8 cellular contexts compared by ENCODE assay signal in genomic region chr1:153567621-153568366, GRCh38. TPM values are rescaled to one million over a fixed set of nuclear protein-coding genes. Genes with fewer than 3 reads are reported as not detected.
DNase-seq lines count a peak whose midpoint lies in the region; ATAC-seq and TF ChIP-seq lines count a peak whose summit lies in the region.

No MANE protein-coding gene starts in this region.

- peaks cover 30 to 31% of the 10 kb centered on the region in 2 donors for H3K4me1 Mint-ChIP-seq in natural killer cell treated with Interleukin-12 subunit alpha and Interleukin-12 subunit beta and Interleukin-15 and Interleukin-18, amount 100 ng/mL, for 72 hours (ENCODE audit: low read depth in 2 of 2)
- H3K4me1 Mint-ChIP-seq in natural killer cell = peaks cover 25 to 34% of the 10 kb centered on the region in 2 donors
- H3K4me1 Mint-ChIP-seq in activated T-cell treated with anti-CD3 and anti-CD28 coated beads, Interleukin-2, amount 50 U/mL, for 24 hours (ENCODE audit: low read depth) = peaks cover 66% of the 10 kb centered on the region

- DNase-seq in natural killer cell treated with Interleukin-12 subunit alpha and Interleukin-12 subunit beta and Interleukin-15 and Interleukin-18, amount 100 ng/mL, for 72 hours (ENCODE audit: low spot score) = no peak
- no peak for DNase-seq in natural killer cell
- DNase-seq in activated T-cell treated with anti-CD3 and anti-CD28 coated beads, Interleukin-2, amount 50 U/mL, for 24 hours = peak; percentile 65
- peak; percentile 96 for DNase-seq in islet precursor cell
- peak; percentile 33 to 72 for DNase-seq in stimulated activated CD8-positive, alpha-beta memory T cell treated with anti-CD3 and anti-CD28 coated beads, Interleukin-15, amount 100 ng/mL, for 48 hours (ENCODE audit: low read depth in 2 of 2)
- no peak for DNase-seq in NCI-H1048 (lab: John Stamatoyannopoulos, UW)
- no peak for DNase-seq in UCSD-AML1 (lab: John Stamatoyannopoulos, UW; ENCODE audit: unreplicated experiment)

- H3K27ac Mint-ChIP-seq in natural killer cell treated with Interleukin-12 subunit alpha and Interleukin-12 subunit beta and Interleukin-15 and Interleukin-18, amount 100 ng/mL, for 72 hours = peak overlapping the region; percentile 70 to 91
- H3K27ac Mint-ChIP-seq in natural killer cell = peak overlapping the region in 1 of 2 donors; percentile 98
- peak overlapping the region; percentile 95 for H3K27ac Mint-ChIP-seq in activated T-cell treated with anti-CD3 and anti-CD28 coated beads, Interleukin-2, amount 50 U/mL, for 24 hours

- peak overlapping the region; percentile 30 for H3K4me3 Mint-ChIP-seq in natural killer cell treated with Interleukin-12 subunit alpha and Interleukin-12 subunit beta and Interleukin-15 and Interleukin-18, amount 100 ng/mL, for 72 hours
- no peak overlapping the region for H3K4me3 Mint-ChIP-seq in natural killer cell
- peak overlapping the region; percentile 50 for H3K4me3 Mint-ChIP-seq in activated T-cell treated with anti-CD3 and anti-CD28 coated beads, Interleukin-2, amount 50 U/mL, for 24 hours

- H3K9me3 Mint-ChIP-seq in natural killer cell treated with Interleukin-12 subunit alpha and Interleukin-12 subunit beta and Interleukin-15 and Interleukin-18, amount 100 ng/mL, for 72 hours = no peaks in the 10 kb centered on the region
- no peaks in the 10 kb centered on the region for H3K9me3 Mint-ChIP-seq in natural killer cell
- H3K9me3 Mint-ChIP-seq in activated T-cell treated with anti-CD3 and anti-CD28 coated beads, Interleukin-2, amount 50 U/mL, for 24 hours = no peaks in the 10 kb centered on the region

- peaks cover 16 to 17% of the 10 kb centered on the region in 2 donors for H3K27me3 Mint-ChIP-seq in natural killer cell treated with Interleukin-12 subunit alpha and Interleukin-12 subunit beta and Interleukin-15 and Interleukin-18, amount 100 ng/mL, for 72 hours
- peaks cover 0 to 12% of the 10 kb centered on the region in 2 donors for H3K27me3 Mint-ChIP-seq in natural killer cell (ENCODE audit: low read depth in 2 of 2)
- H3K27me3 Mint-ChIP-seq in activated T-cell treated with anti-CD3 and anti-CD28 coated beads, Interleukin-2, amount 50 U/mL, for 24 hours = no peaks in the 10 kb centered on the region

- intact Hi-C loops in natural killer cell (cut with micrococcal nuclease) = loop anchor here (1.0 kb wide), 2 partner anchors 34 to 56 kb away; no protein-coding TSS in a partner anchor

- no peaks in the 10 kb centered on the region for H3K36me3 Mint-ChIP-seq in natural killer cell treated with Interleukin-12 subunit alpha and Interleukin-12 subunit beta and Interleukin-15 and Interleukin-18, amount 100 ng/mL, for 72 hours
- H3K36me3 Mint-ChIP-seq in natural killer cell = no peaks in the 10 kb centered on the region
- H3K36me3 Mint-ChIP-seq in activated T-cell treated with anti-CD3 and anti-CD28 coated beads, Interleukin-2, amount 50 U/mL, for 24 hours (ENCODE audit: low read depth) = no peaks in the 10 kb centered on the region

- no peak for TF ChIP-seq CTCF in natural killer cell (IDR thresholded peaks at IDR 0.05)

- ATAC-seq in natural killer cell treated with Interleukin-12 subunit alpha and Interleukin-12 subunit beta and Interleukin-15 and Interleukin-18, amount 100 ng/mL, for 72 hours = no peak
- ATAC-seq in natural killer cell = no peak
- ATAC-seq in GM19395 (IDR thresholded peaks at IDR 0.05; ENCODE audit: unreplicated experiment) = no peak

RNA-seq across cellular contexts. Expression of gene S100A2, which starts 2.1 kb away (rescaled TPM):
- total RNA-seq in natural killer cell treated with Interleukin-12 subunit alpha and Interleukin-12 subunit beta and Interleukin-15 and Interleukin-18, amount 100 ng/mL, for 72 hours = under 1 TPM in 1 of 2 donors, not detected in 1; 0.48 TPM
- total RNA-seq in natural killer cell = not detected

RNA-seq across cellular contexts. Expression of gene S100A3, which starts 18.7 kb away (rescaled TPM):
- not detected for total RNA-seq in natural killer cell treated with Interleukin-12 subunit alpha and Interleukin-12 subunit beta and Interleukin-15 and Interleukin-18, amount 100 ng/mL, for 72 hours
- total RNA-seq in natural killer cell = not detected

RNA-seq across cellular contexts. Expression of gene S100A4, which starts 22.2 kb away (rescaled TPM):
- 100 to 1,000 TPM in 1 of 2 donors, 10 to 100 TPM in 1; 85.4 to 124 TPM for total RNA-seq in natural killer cell treated with Interleukin-12 subunit alpha and Interleukin-12 subunit beta and Interleukin-15 and Interleukin-18, amount 100 ng/mL, for 72 hours
- 100 to 1,000 TPM; 509 to 689 (median 597) TPM for total RNA-seq in natural killer cell

RNA-seq across cellular contexts. Expression of gene S100A5, which starts 27.1 kb away (rescaled TPM):
- not detected for total RNA-seq in natural killer cell treated with Interleukin-12 subunit alpha and Interleukin-12 subunit beta and Interleukin-15 and Interleukin-18, amount 100 ng/mL, for 72 hours
- total RNA-seq in natural killer cell = not detected

RNA-seq across cellular contexts. Expression of gene S100A6, which starts 32.0 kb away (rescaled TPM):
- total RNA-seq in natural killer cell treated with Interleukin-12 subunit alpha and Interleukin-12 subunit beta and Interleukin-15 and Interleukin-18, amount 100 ng/mL, for 72 hours = 100 to 1,000 TPM in 1 of 2 donors, 10 to 100 TPM in 1; 90.9 to 106 TPM
- 100 to 1,000 TPM; 174 to 261 (median 245) TPM for total RNA-seq in natural killer cell

Comparison
In these comparisons a context has a peak if more than half of its experiments do, and no peak if none do; other contexts are left out.
1. RNA of gene S100A4, which starts 22.2 kb away (total RNA-seq): 509 to 689 TPM in natural killer cell; 85.4 to 124 TPM in natural killer cell treated with Interleukin-12 subunit alpha and Interleukin-12 subunit beta and Interleukin-15 and Interleukin-18, amount 100 ng/mL, for 72 hours; every median in the first group is over 4 times any median in the second.
2. DNase-seq: peak in activated T-cell treated with anti-CD3 and anti-CD28 coated beads, Interleukin-2, amount 50 U/mL, for 24 hours (single experiment), islet precursor cell (single experiment) and stimulated activated CD8-positive, alpha-beta memory T cell treated with anti-CD3 and anti-CD28 coated beads, Interleukin-15, amount 100 ng/mL, for 48 hours (2 of 2); none in natural killer cell treated with Interleukin-12 subunit alpha and Interleukin-12 subunit beta and Interleukin-15 and Interleukin-18, amount 100 ng/mL, for 72 hours (single experiment), natural killer cell (single experiment), NCI-H1048 (single experiment) and UCSD-AML1 (single experiment).